Comparison of ENCODE assay signal across 8 cellular contexts in the genomic region with DNA sequence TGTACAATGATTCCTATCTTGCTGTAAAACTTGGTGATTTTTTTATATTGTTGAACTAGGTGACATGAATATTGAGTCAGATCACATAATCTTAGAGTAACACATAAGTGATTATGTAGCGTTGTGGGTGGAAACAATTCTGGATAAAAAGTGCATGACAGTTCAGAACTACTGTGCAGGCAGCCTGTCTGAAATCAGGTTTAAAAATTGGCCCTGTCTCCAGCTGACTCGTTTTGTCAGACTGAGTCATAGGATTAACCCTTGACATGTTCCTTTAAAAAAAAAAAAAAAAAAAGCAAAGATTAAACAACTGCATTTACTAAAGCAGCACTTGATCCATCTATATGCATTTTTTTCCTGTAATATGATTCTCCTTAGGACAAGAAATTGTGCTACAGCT.
DNase-seq lines count a peak whose midpoint lies in the region; ATAC-seq and TF ChIP-seq lines count a peak whose summit lies in the region.

No MANE protein-coding gene starts in this region.

- peak; percentile 15 for DNase-seq in activated CD4-positive, alpha-beta memory T cell treated with anti-CD3 and anti-CD28 coated beads for 36 hours
- no peak for DNase-seq in activated CD4-positive, alpha-beta memory T cell treated with anti-CD3 and anti-CD28 coated beads, Interleukin-2, amount 10 ng/mL, durations not matched to agents 7 days and 5 days
- DNase-seq in SHP77 (lab: John Stamatoyannopoulos, UW) (peak; percentile 36 to 38), foreskin keratinocyte (peak in 1 of 2 donors; percentile 56), occipital lobe (lab: John Stamatoyannopoulos, UW) (no peak), G401 (ENCODE audit: low spot score) (no peak)
- no peak for DNase-seq in stimulated activated naive CD8-positive, alpha-beta T cell treated with anti-CD3 and anti-CD28 coated beads, Interleukin-15, Interleukin-2, amounts not matched to agents 100 U/mL and 50 U/mL, for 24 hours
- DNase-seq in activated CD8-positive, alpha-beta memory T cell treated with anti-CD3 and anti-CD28 coated beads for 24 hours: no peak

- H3K4me1 Mint-ChIP-seq in activated CD4-positive, alpha-beta memory T cell treated with anti-CD3 and anti-CD28 coated beads for 36 hours (ENCODE audit: low read depth): peaks cover 14% of the 10 kb centered on the region
- H3K4me1 Mint-ChIP-seq in activated CD4-positive, alpha-beta memory T cell treated with anti-CD3 and anti-CD28 coated beads, Interleukin-2, amount 10 ng/mL, durations not matched to agents 7 days and 5 days: peaks cover 2% of the 10 kb centered on the region

- H3K36me3 Mint-ChIP-seq in activated CD4-positive, alpha-beta memory T cell treated with anti-CD3 and anti-CD28 coated beads for 36 hours: no peaks in the 10 kb centered on the region
- H3K36me3 Mint-ChIP-seq in activated CD4-positive, alpha-beta memory T cell treated with anti-CD3 and anti-CD28 coated beads, Interleukin-2, amount 10 ng/mL, durations not matched to agents 7 days and 5 days (ENCODE audit: low read depth): no peaks in the 10 kb centered on the region

- intact Hi-C loops in activated CD4-positive, alpha-beta memory T cell treated with anti-CD3 and anti-CD28 coated beads for 36 hours (cut with micrococcal nuclease): no loop called here

- H3K4me1 ChIP-seq in foreskin keratinocyte: peaks cover 13% of the 10 kb centered on the region

- H3K4me3 Mint-ChIP-seq in activated CD4-positive, alpha-beta memory T cell treated with anti-CD3 and anti-CD28 coated beads for 36 hours: no peak overlapping the region
- H3K4me3 Mint-ChIP-seq in activated CD4-positive, alpha-beta memory T cell treated with anti-CD3 and anti-CD28 coated beads, Interleukin-2, amount 10 ng/mL, durations not matched to agents 7 days and 5 days: no peak overlapping the region

- POLR2A ChIA-PET in activated CD4-positive, alpha-beta memory T cell treated with anti-CD3 and anti-CD28 coated beads for 36 hours (lab: Charles Lee): no interaction called here
- POLR2A ChIA-PET in activated CD4-positive, alpha-beta memory T cell treated with anti-CD3 and anti-CD28 coated beads, Interleukin-2, amount 10 ng/mL, durations not matched to agents 7 days and 5 days (lab: Charles Lee): no interaction called here

- H3K27ac Mint-ChIP-seq in activated CD4-positive, alpha-beta memory T cell treated with anti-CD3 and anti-CD28 coated beads for 36 hours: no peak overlapping the region
- no peak overlapping the region for H3K27ac Mint-ChIP-seq in activated CD4-positive, alpha-beta memory T cell treated with anti-CD3 and anti-CD28 coated beads, Interleukin-2, amount 10 ng/mL, durations not matched to agents 7 days and 5 days

- H3K27ac ChIP-seq in foreskin keratinocyte: no peak overlapping the region

- H3K9me3 Mint-ChIP-seq in activated CD4-positive, alpha-beta memory T cell treated with anti-CD3 and anti-CD28 coated beads for 36 hours: no peaks in the 10 kb centered on the region
- H3K9me3 Mint-ChIP-seq in activated CD4-positive, alpha-beta memory T cell treated with anti-CD3 and anti-CD28 coated beads, Interleukin-2, amount 10 ng/mL, durations not matched to agents 7 days and 5 days: no peaks in the 10 kb centered on the region

- no peaks in the 10 kb centered on the region for H3K27me3 ChIP-seq in foreskin keratinocyte

- in situ Hi-C loops in G401 (cut with HindIII; ENCODE audit: low sequenced_read_pairs): no loop called here

- CTCF ChIA-PET in activated CD4-positive, alpha-beta memory T cell treated with anti-CD3 and anti-CD28 coated beads for 36 hours (lab: Charles Lee): no interaction called here
- CTCF ChIA-PET in activated CD4-positive, alpha-beta memory T cell treated with anti-CD3 and anti-CD28 coated beads, Interleukin-2, amount 10 ng/mL, durations not matched to agents 7 days and 5 days (lab: Charles Lee): interaction anchor here (1.0 kb wide), 1 partner anchor 90 kb away, joined by 3 read pairs; no protein-coding TSS in a partner anchor

- no peak for TF ChIP-seq CTCF in foreskin keratinocyte (conservative IDR thresholded peaks at IDR 0.05)

- H3K27me3 Mint-ChIP-seq in activated CD4-positive, alpha-beta memory T cell treated with anti-CD3 and anti-CD28 coated beads for 36 hours: no peaks in the 10 kb centered on the region
- H3K27me3 Mint-ChIP-seq in activated CD4-positive, alpha-beta memory T cell treated with anti-CD3 and anti-CD28 coated beads, Interleukin-2, amount 10 ng/mL, durations not matched to agents 7 days and 5 days: no peaks in the 10 kb centered on the region

- ATAC-seq in foreskin keratinocyte: peak; percentile 79
- ATAC-seq in stimulated activated naive CD8-positive, alpha-beta T cell treated with anti-CD3 and anti-CD28 coated beads, Interleukin-15, Interleukin-2, amounts not matched to agents 100 U/mL and 50 U/mL, for 24 hours: peak; percentile 69

Comparison
In these comparisons a context has a peak if more than half of its experiments do, and no peak if none do; other contexts are left out.
1. DNase-seq: peak in activated CD4-positive, alpha-beta memory T cell treated with anti-CD3 and anti-CD28 coated beads for 36 hours (single experiment) and SHP77 (2 of 2); none in activated CD4-positive, alpha-beta memory T cell treated with anti-CD3 and anti-CD28 coated beads, Interleukin-2, amount 10 ng/mL, durations not matched to agents 7 days and 5 days (single experiment), stimulated activated naive CD8-positive, alpha-beta T cell treated with anti-CD3 and anti-CD28 coated beads, Interleukin-15, Interleukin-2, amounts not matched to agents 100 U/mL and 50 U/mL, for 24 hours (single experiment), activated CD8-positive, alpha-beta memory T cell treated with anti-CD3 and anti-CD28 coated beads for 24 hours (single experiment), occipital lobe (single experiment) and G401 (single experiment).